In the genomic region with DNA sequence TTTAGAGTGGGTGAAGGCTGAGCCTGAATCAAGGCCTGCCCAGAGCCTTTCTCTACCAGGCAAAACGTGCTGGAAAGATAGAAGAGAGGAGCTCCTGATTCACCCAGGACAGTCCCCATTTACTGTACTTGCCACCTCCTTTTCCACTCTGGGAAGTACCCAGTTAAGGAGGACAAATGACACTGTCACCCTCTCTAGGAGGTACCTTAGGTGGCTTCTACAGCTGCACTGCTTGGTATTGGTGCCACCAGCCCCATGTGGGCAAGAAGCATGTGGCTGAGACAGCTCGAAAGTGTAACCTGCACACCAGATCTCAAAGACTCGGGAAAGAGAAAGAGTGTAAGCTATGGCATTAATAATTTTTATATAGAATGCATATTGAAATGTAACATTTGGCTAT, we compare ENCODE assay signal across 16 cellular contexts. TPM values are rescaled to one million over a fixed set of nuclear protein-coding genes. Genes with fewer than 3 reads are reported as not detected.
DNase-seq lines count a peak whose midpoint lies in the region; ATAC-seq and TF ChIP-seq lines count a peak whose summit lies in the region.
"Had no signal": no experiment of that assay in that cellular context is flagged by ENCODE, and none has a peak within 500 bp of the region (broad histone marks: within the 10 kb centered on the region; RNA-seq: fewer than 3 reads in every experiment).

No MANE protein-coding gene starts in this region.

- CTCF ChIA-PET in activated CD4-positive, alpha-beta T cell treated with anti-CD3 and anti-CD28 coated beads for 36 hours (lab: Charles Lee) = interaction anchor here (0.7 to 1.5 kb wide), 2 partner anchors 14 to 370 kb away, joined by 3 to 7 read pairs; no protein-coding TSS in a partner anchor
- CTCF ChIA-PET in CD4-positive, alpha-beta T cell (lab: Charles Lee) = interaction anchor here (2.0 kb wide), 1 partner anchor 117 kb away, joined by 6 read pairs; no protein-coding TSS in a partner anchor

- no peaks in the 10 kb centered on the region for H3K27me3 ChIP-seq in CD4-positive, alpha-beta T cell (ENCODE audit: control insufficient read depth, insufficient read depth, low read length)
- H3K27me3 ChIP-seq: SJSA1 had no signal

- no peak for DNase-seq in activated CD4-positive, alpha-beta T cell treated with anti-CD3 and anti-CD28 coated beads for 36 hours
- no peak for DNase-seq in activated CD4-positive, alpha-beta T cell treated with anti-CD3 and anti-CD28 coated beads for 48 hours
- no peak for DNase-seq in CD4-positive, alpha-beta T cell
- DNase-seq in natural killer cell treated with Interleukin-12 subunit alpha and Interleukin-12 subunit beta and Interleukin-15 and Interleukin-18, amount 100 ng/mL, for 72 hours (ENCODE audit: low spot score) = no peak
- DNase-seq in NCI-H1417 treated with DMSO at 0.1 percent for 48 hours (lab: John Stamatoyannopoulos, UW) (no peak), NCI-H187 (lab: John Stamatoyannopoulos, UW) (no peak)
- no peak for DNase-seq in stimulated activated CD4-positive, alpha-beta T cell treated with anti-CD3 and anti-CD28 coated beads, Interleukin-12 subunit alpha, Interleukin-12 subunit beta, amount 100 ng/mL, for 4 hours
- DNase-seq: C1 segment of cervical spinal cord, Calu3, NCI-H1048, NCI-H1694 treated with DMSO at 0.1 percent for 48 hours, PC-3 had no signal

- peak overlapping the region; percentile 44 for H3K27ac Mint-ChIP-seq in activated CD4-positive, alpha-beta T cell treated with anti-CD3 and anti-CD28 coated beads for 36 hours
- H3K27ac Mint-ChIP-seq in CD4-positive, alpha-beta T cell = peak overlapping the region; percentile 75
- H3K27ac Mint-ChIP-seq in activated T-helper 17 cell treated with anti-CD3 and anti-CD28 coated beads, Interleukin-2, amount 50 U/mL, for 72 hours = peak overlapping the region; percentile 69
- peak overlapping the region; percentile 52 to 78 for H3K27ac Mint-ChIP-seq in natural killer cell treated with Interleukin-12 subunit alpha and Interleukin-12 subunit beta and Interleukin-15 and Interleukin-18, amount 100 ng/mL, for 72 hours

- intact Hi-C loops in activated CD4-positive, alpha-beta T cell treated with anti-CD3 and anti-CD28 coated beads for 36 hours (cut with DNase I, micrococcal nuclease) = no loop called here
- intact Hi-C loops in CD4-positive, alpha-beta T cell (cut with DNase I, micrococcal nuclease) = no loop called here

- H3K27ac ChIP-seq in CD4-positive, alpha-beta T cell (ENCODE audit: low read depth, low read length) = no peak overlapping the region
- H3K27ac ChIP-seq: 22Rv1, SJSA1 had no signal

- ATAC-seq in activated CD4-positive, alpha-beta T cell treated with anti-CD3 and anti-CD28 coated beads for 36 hours = peak; percentile 53
- no peak for ATAC-seq in CD4-positive, alpha-beta T cell (ENCODE audit: poor library complexity)
- peak; percentile 55 for ATAC-seq in activated T-helper 17 cell treated with anti-CD3 and anti-CD28 coated beads, Interleukin-2, amount 50 U/mL, for 72 hours (replicated peaks)
- peak; percentile 51 to 67 for ATAC-seq in natural killer cell treated with Interleukin-12 subunit alpha and Interleukin-12 subunit beta and Interleukin-15 and Interleukin-18, amount 100 ng/mL, for 72 hours
- ATAC-seq: PC-3 had no signal

- no peaks in the 10 kb centered on the region for H3K9me3 Mint-ChIP-seq in activated CD4-positive, alpha-beta T cell treated with anti-CD3 and anti-CD28 coated beads for 36 hours (ENCODE audit: low read depth)
- no peaks in the 10 kb centered on the region for H3K9me3 Mint-ChIP-seq in CD4-positive, alpha-beta T cell
- H3K9me3 Mint-ChIP-seq in activated T-helper 17 cell treated with anti-CD3 and anti-CD28 coated beads, Interleukin-2, amount 50 U/mL, for 72 hours = no peaks in the 10 kb centered on the region
- no peaks in the 10 kb centered on the region for H3K9me3 Mint-ChIP-seq in natural killer cell treated with Interleukin-12 subunit alpha and Interleukin-12 subunit beta and Interleukin-15 and Interleukin-18, amount 100 ng/mL, for 72 hours

- POLR2A ChIA-PET in activated CD4-positive, alpha-beta T cell treated with anti-CD3 and anti-CD28 coated beads for 36 hours (lab: Charles Lee) = interaction anchor here (1.0 kb wide), 1 partner anchor 16 kb away, joined by 3 read pairs; no protein-coding TSS in a partner anchor
- POLR2A ChIA-PET in CD4-positive, alpha-beta T cell (lab: Charles Lee) = interaction anchor here (0.6 to 1.7 kb wide), 2 partner anchors 18 to 196 kb away, joined by 3 read pairs; no protein-coding TSS in a partner anchor

- no peak overlapping the region for H3K4me3 Mint-ChIP-seq in activated CD4-positive, alpha-beta T cell treated with anti-CD3 and anti-CD28 coated beads for 36 hours
- H3K4me3 Mint-ChIP-seq in CD4-positive, alpha-beta T cell = no peak overlapping the region
- peak overlapping the region; percentile 55 for H3K4me3 Mint-ChIP-seq in activated T-helper 17 cell treated with anti-CD3 and anti-CD28 coated beads, Interleukin-2, amount 50 U/mL, for 72 hours
- no peak overlapping the region for H3K4me3 Mint-ChIP-seq in natural killer cell treated with Interleukin-12 subunit alpha and Interleukin-12 subunit beta and Interleukin-15 and Interleukin-18, amount 100 ng/mL, for 72 hours

- no peaks in the 10 kb centered on the region for H3K27me3 Mint-ChIP-seq in activated CD4-positive, alpha-beta T cell treated with anti-CD3 and anti-CD28 coated beads for 36 hours
- H3K27me3 Mint-ChIP-seq in CD4-positive, alpha-beta T cell = no peaks in the 10 kb centered on the region
- no peaks in the 10 kb centered on the region for H3K27me3 Mint-ChIP-seq in activated T-helper 17 cell treated with anti-CD3 and anti-CD28 coated beads, Interleukin-2, amount 50 U/mL, for 72 hours
- H3K27me3 Mint-ChIP-seq in natural killer cell treated with Interleukin-12 subunit alpha and Interleukin-12 subunit beta and Interleukin-15 and Interleukin-18, amount 100 ng/mL, for 72 hours = no peaks in the 10 kb centered on the region

- no peaks in the 10 kb centered on the region for H3K9me3 ChIP-seq in CD4-positive, alpha-beta T cell (ENCODE audit: control insufficient read depth, low read length)
- H3K9me3 ChIP-seq: SJSA1 had no signal

- peaks cover 96% of the 10 kb centered on the region for H3K4me1 Mint-ChIP-seq in activated CD4-positive, alpha-beta T cell treated with anti-CD3 and anti-CD28 coated beads for 36 hours
- H3K4me1 Mint-ChIP-seq in CD4-positive, alpha-beta T cell (ENCODE audit: low read depth) = peaks cover 98% of the 10 kb centered on the region
- H3K4me1 Mint-ChIP-seq in activated T-helper 17 cell treated with anti-CD3 and anti-CD28 coated beads, Interleukin-2, amount 50 U/mL, for 72 hours = peaks cover 72% of the 10 kb centered on the region
- peaks cover 69 to 80% of the 10 kb centered on the region in 2 donors for H3K4me1 Mint-ChIP-seq in natural killer cell treated with Interleukin-12 subunit alpha and Interleukin-12 subunit beta and Interleukin-15 and Interleukin-18, amount 100 ng/mL, for 72 hours (ENCODE audit: low read depth in 2 of 2)

- H3K36me3 Mint-ChIP-seq in activated CD4-positive, alpha-beta T cell treated with anti-CD3 and anti-CD28 coated beads for 36 hours (ENCODE audit: low read depth) = peaks cover 22% of the 10 kb centered on the region
- H3K36me3 Mint-ChIP-seq in CD4-positive, alpha-beta T cell (ENCODE audit: low read depth) = peaks cover 74% of the 10 kb centered on the region
- H3K36me3 Mint-ChIP-seq in activated T-helper 17 cell treated with anti-CD3 and anti-CD28 coated beads, Interleukin-2, amount 50 U/mL, for 72 hours (ENCODE audit: low read depth) = peaks cover 16% of the 10 kb centered on the region
- no peaks in the 10 kb centered on the region for H3K36me3 Mint-ChIP-seq in natural killer cell treated with Interleukin-12 subunit alpha and Interleukin-12 subunit beta and Interleukin-15 and Interleukin-18, amount 100 ng/mL, for 72 hours

- TF ChIP-seq CTCF in CD4-positive, alpha-beta T cell (IDR thresholded peaks at IDR 0.05) = no peak

RNA-seq across cellular contexts. Expression of gene RUNX1, which starts 42.3 kb away (rescaled TPM):
- total RNA-seq in activated CD4-positive, alpha-beta T cell treated with anti-CD3 and anti-CD28 coated beads for 36 hours = 10 to 100 TPM; 49.5 to 58.8 TPM
- 10 to 100 TPM; 71.7 to 74.3 TPM for total RNA-seq in CD4-positive, alpha-beta T cell
- total RNA-seq in activated T-helper 17 cell treated with anti-CD3 and anti-CD28 coated beads, Interleukin-2, amount 50 U/mL, for 72 hours = 100 to 1,000 TPM; 112 to 136 TPM
- 100 to 1,000 TPM in 1 of 2 donors, 10 to 100 TPM in 1; 67.8 to 121 TPM for total RNA-seq in natural killer cell treated with Interleukin-12 subunit alpha and Interleukin-12 subunit beta and Interleukin-15 and Interleukin-18, amount 100 ng/mL, for 72 hours
- total RNA-seq: G401 had no signal
